Comparison of ENCODE assay signal across 22 cellular contexts in genomic region chr15:62878070-62878469, GRCh38.
"Had no signal": no experiment of that assay in that cellular context is flagged by ENCODE, and none has a peak within 500 bp of the region (broad histone marks: within the 10 kb centered on the region; RNA-seq: fewer than 3 reads in every experiment).

No MANE protein-coding gene starts in this region.

- H3K9me3 ChIP-seq: testis, upper lobe of right lung had no signal

- H3K27me3 ChIP-seq: testis, upper lobe of right lung had no signal

- H3K9me3 Mint-ChIP-seq: activated T-cell treated with anti-CD3 and anti-CD28 coated beads, Interleukin-2, amount 50 U/mL, for 72 hours; nephron progenitor cell; stimulated activated naive CD8-positive, alpha-beta T cell treated with anti-CD3 and anti-CD28 coated beads, Interleukin-15, amount 100 ng/mL, for 72 hours; T-helper 2 cell treated with Interferon-gamma antibody and Interleukin-4, amounts not matched to agents 5 μg/mL and 100 μg/mL, for 36 hours had no signal

- H3K27ac Mint-ChIP-seq: activated T-cell treated with anti-CD3 and anti-CD28 coated beads, Interleukin-2, amount 50 U/mL, for 72 hours; nephron progenitor cell; progenitor cell of endocrine pancreas; T-helper 2 cell treated with Interferon-gamma antibody and Interleukin-4, amounts not matched to agents 5 μg/mL and 100 μg/mL, for 36 hours had no signal

- H3K4me3 ChIP-seq: coronary artery, smooth muscle cell, testis, upper lobe of right lung had no signal

- H3K4me3 Mint-ChIP-seq: activated T-cell treated with anti-CD3 and anti-CD28 coated beads, Interleukin-2, amount 50 U/mL, for 72 hours; nephron progenitor cell; stimulated activated naive CD8-positive, alpha-beta T cell treated with anti-CD3 and anti-CD28 coated beads, Interleukin-15, amount 100 ng/mL, for 72 hours; T-helper 2 cell treated with Interferon-gamma antibody and Interleukin-4, amounts not matched to agents 5 μg/mL and 100 μg/mL, for 36 hours had no signal

- FAIRE-seq: endometrium, frontal cortex, TTC549 had no signal

- ATAC-seq: activated T-cell treated with anti-CD3 and anti-CD28 coated beads, Interleukin-2, amount 50 U/mL, for 72 hours; right cardiac atrium; stimulated activated naive CD8-positive, alpha-beta T cell treated with anti-CD3 and anti-CD28 coated beads, Interleukin-15, amount 100 ng/mL, for 72 hours; upper lobe of right lung had no signal

- H3K4me1 ChIP-seq: testis, upper lobe of right lung had no signal

- H3K4me2 ChIP-seq: smooth muscle cell had no signal

- H3K27ac ChIP-seq: coronary artery, testis, upper lobe of right lung had no signal

- H3K36me3 ChIP-seq: upper lobe of right lung had no signal

- DNase-seq: activated CD4-positive, alpha-beta T cell treated with anti-CD3 and anti-CD28 coated beads, Interleukin-2, amount 50 U/mL, for 4 hours; activated effector memory CD4-positive, alpha-beta T cell treated with anti-CD3 and anti-CD28 coated beads, Interleukin-2, amount 50 U/mL, for 16 hours; activated naive CD4-positive, alpha-beta T cell treated with anti-CD3 and anti-CD28 coated beads, Interleukin-2, amount 50 U/mL, for 16 hours; activated T-cell treated with anti-CD3 and anti-CD28 coated beads, Interleukin-2, amount 50 U/mL, for 72 hours; aorta; erythroblast; head of caudate nucleus; kidney glomerular epithelial cell; midbrain; nephron progenitor cell; stimulated activated CD4-positive, alpha-beta T cell treated with anti-CD3 and anti-CD28 coated beads, Interleukin-4, amount 100 ng/mL, for 1 hour; stimulated activated naive CD8-positive, alpha-beta T cell treated with anti-CD3 and anti-CD28 coated beads, Interleukin-15, amount 100 ng/mL, for 72 hours; testis; upper lobe of right lung had no signal
